In genomic region chr18:23113576-23113975, GRCh38 we compare ENCODE assay signal across 1 cellular context.
TF ChIP-seq lines count a peak whose summit lies in the region.

No MANE protein-coding gene starts in this region.

TF ChIP-seq in H1, 55 proteins besides CTCF, POLR2A, EP300 and RAD21 (continued from another document):
- no peak for TF ChIP-seq HDAC2 (IDR thresholded peaks at IDR 0.05; ENCODE audit: borderline replicate concordance in 1 of 2, low read depth in 2 of 2, low read length in 2 of 2)
- TF ChIP-seq SAP30 (IDR thresholded peaks at IDR 0.05; ENCODE audit: insufficient read depth, insufficient replicate concordance, low read length), result no peak
- no peak for TF ChIP-seq RBBP5 (IDR thresholded peaks at IDR 0.05; ENCODE audit: borderline replicate concordance, low read depth, low read length)
- no peak for TF ChIP-seq TCF12 (IDR thresholded peaks at IDR 0.05; ENCODE audit: low read depth, low read length)
TF ChIP-seq in H1: peak in this region for 0.
